ENCODE assay signal across 14 cellular contexts in genomic region chr4:41319553-41319952, GRCh38.
A peak's percentile ranks its signal among the peaks of the same experiment; 100 is the strongest.
DNase-seq lines count a peak whose midpoint lies in the region; ATAC-seq and TF ChIP-seq lines count a peak whose summit lies in the region.
"Had no signal": no experiment of that assay in that cellular context is flagged by ENCODE, and none has a peak within 500 bp of the region (broad histone marks: within the 10 kb centered on the region; RNA-seq: fewer than 3 reads in every experiment).

No MANE protein-coding gene starts in this region.

- H3K9me3 ChIP-seq in HEK293 (ENCODE audit: control insufficient read depth, insufficient read depth, low read depth, low read length) (no peaks in the 10 kb centered on the region), prostate gland (no peaks in the 10 kb centered on the region)

- no peak for TF ChIP-seq POLR2A in prostate gland (IDR thresholded peaks at IDR 0.05)

- no peak for TF ChIP-seq CTCF in HEK293 (tag by site-specific recombination; IDR thresholded peaks at IDR 0.05)
- no peak for TF ChIP-seq CTCF in prostate gland (IDR thresholded peaks at IDR 0.05)

- peak; percentile 65 for DNase-seq in NCI-H774 (lab: John Stamatoyannopoulos, UW)
- peak; percentile 45 for DNase-seq in epithelial cell of prostate (ENCODE audit: low read depth, low spot score)
- DNase-seq in prostate gland (ENCODE audit: low spot score): peak; percentile 77
- no peak for DNase-seq in DMS 273 (lab: John Stamatoyannopoulos, UW; ENCODE audit: unreplicated experiment)
- DNase-seq in NCI-H446 (lab: John Stamatoyannopoulos, UW): no peak
- DNase-seq: activated CD8-positive, alpha-beta memory T cell treated with anti-CD3 and anti-CD28 coated beads for 24 hours; activated naive CD4-positive, alpha-beta T cell; CD4-positive, alpha-beta T cell; heart left ventricle; NCI-H2107; occipital lobe had no signal

- no peak overlapping the region for H3K4me3 ChIP-seq in HEK293 (ENCODE audit: low read depth, low read length)
- H3K4me3 ChIP-seq in prostate gland: no peak overlapping the region
- H3K4me3 ChIP-seq: heart left ventricle had no signal

- H3K4me1 ChIP-seq in HEK293 (ENCODE audit: control insufficient read depth, insufficient read depth, low read length) (no peaks in the 10 kb centered on the region), prostate gland (replicated peaks) (peaks cover 6% of the 10 kb centered on the region)

- CTCF ChIA-PET in HEK293 (lab: Yijun Ruan, JAX): interaction anchor here (0.8 kb wide), 1 partner anchor 342 kb away, joined by 4 read pairs; no protein-coding TSS in a partner anchor

- intact Hi-C loops in prostate gland (cut with DNase I): no loop called here

- WGBS in prostate gland: 29% methylated on average over 5 of the region's 5 CpGs

- no peak overlapping the region for H3K27ac ChIP-seq in HEK293 (ENCODE audit: extremely low read depth, low read depth, low read length)
- H3K27ac ChIP-seq in epithelial cell of prostate: peak overlapping the region; percentile 77
- peak overlapping the region; percentile 63 to 66 for H3K27ac ChIP-seq in prostate gland
- H3K27ac ChIP-seq: heart left ventricle had no signal

- POLR2A ChIA-PET in HEK293 (lab: Yijun Ruan, JAX): interaction anchor here (0.8 kb wide), 1 partner anchor 41 kb away, joined by 4 read pairs; no protein-coding TSS in a partner anchor

- H3K27me3 ChIP-seq in prostate gland (replicated peaks; ENCODE audit: insufficient read depth): no peaks in the 10 kb centered on the region
- H3K27me3 ChIP-seq: heart left ventricle had no signal

- H3K36me3 ChIP-seq in HEK293 (ENCODE audit: control insufficient read depth in 2 of 2, insufficient read depth in 1 of 2, low read length in 2 of 2): no peaks in the 10 kb centered on the region
- H3K36me3 ChIP-seq in prostate gland: no peaks in the 10 kb centered on the region
- H3K36me3 ChIP-seq: heart left ventricle had no signal

- ATAC-seq in GM18870 (IDR thresholded peaks at IDR 0.05; ENCODE audit: unreplicated experiment): no peak
- no peak for ATAC-seq in HG02852 (IDR thresholded peaks at IDR 0.05; ENCODE audit: unreplicated experiment)

TF ChIP-seq in HEK293, 187 proteins besides CTCF, POLR2A, EP300 and RAD21:
- TF ChIP-seq ATF2 (tag by site-specific recombination; IDR thresholded peaks at IDR 0.05; ENCODE audit: low read depth) (peak; percentile 15; the same call in 1 of the 2 replicates), TRIM28 (IDR thresholded peaks at IDR 0.05; ENCODE audit: borderline replicate concordance, low read length) (0 out of 2 replicates have a peak, but pooled peaks have one; percentile 19), HOXD13 (CRISPR knock-in tag; IDR thresholded peaks at IDR 0.05; ENCODE audit: borderline replicate concordance) (no peak), ZNF302 (tag by site-specific recombination; IDR thresholded peaks at IDR 0.05; ENCODE audit: low read depth) (no peak), PRDM10 (tag by site-specific recombination; IDR thresholded peaks at IDR 0.05) (peak; percentile 13; the same call in 1 of the 2 replicates)

Comparison
In these comparisons a context has a peak if more than half of its experiments do, and no peak if none do; other contexts are left out.
1. DNase-seq: peak in NCI-H774 (single experiment), epithelial cell of prostate (single experiment) and prostate gland (single experiment); none in DMS 273 (single experiment) and NCI-H446 (0 of 2).